20 cellular contexts compared by ENCODE assay signal in genomic region chr18:63210531-63210930, GRCh38.
DNase-seq lines count a peak whose midpoint lies in the region; ATAC-seq, FAIRE-seq and TF ChIP-seq lines count a peak whose summit lies in the region.
"Had no signal": no experiment of that assay in that cellular context is flagged by ENCODE, and none has a peak within 500 bp of the region (broad histone marks: within the 10 kb centered on the region; RNA-seq: fewer than 3 reads in every experiment).

No MANE protein-coding gene starts in this region.

- DNase-seq in CD8-positive, alpha-beta T cell, result no peak
- DNase-seq in GM18507 (ENCODE audit: extremely low spot score, insufficient read length, low read depth), result no peak
- no peak for DNase-seq in activated B cell treated with CpG ODN at 0.5 μM for 24 hours
- no peak for DNase-seq in effector memory CD8-positive, alpha-beta T cell
- DNase-seq in upper lobe of right lung, result no peak
- no peak for DNase-seq in cerebellar cortex (ENCODE audit: low spot score)
- DNase-seq: amygdala; gastrocnemius medialis; left ventricle myocardium inferior; NCI-H1930; NCI-H510A; posterior cingulate gyrus; stimulated activated CD4-positive, alpha-beta T cell treated with anti-CD3 and anti-CD28 coated beads, Interleukin-4, amount 100 ng/mL, for 4 hours had no signal

- no peak overlapping the region for H3K4me3 ChIP-seq in CD8-positive, alpha-beta T cell (ENCODE audit: low read depth, low read length)
- no peak overlapping the region for H3K4me3 ChIP-seq in upper lobe of right lung
- H3K4me3 ChIP-seq: gastrocnemius medialis, left ventricle myocardium inferior, SJSA1, skin epidermis, tibial nerve had no signal

- FAIRE-seq in GM18507 (lab: Jason Lieb, UNC), result peak; percentile 54
- FAIRE-seq: HepG2, TTC549 had no signal

- no peak for TF ChIP-seq CTCF in CD8-positive, alpha-beta T cell (IDR thresholded peaks at IDR 0.05)
- TF ChIP-seq CTCF in activated B cell treated with CpG ODN at 0.5 μM for 24 hours (IDR thresholded peaks at IDR 0.05), result no peak
- TF ChIP-seq CTCF in upper lobe of right lung (IDR thresholded peaks at IDR 0.05), result no peak

- H3K4me1 ChIP-seq in CD8-positive, alpha-beta T cell (ENCODE audit: insufficient read depth, low read length), result peaks cover 96% of the 10 kb centered on the region
- no peaks in the 10 kb centered on the region for H3K4me1 ChIP-seq in upper lobe of right lung

- H3K27me3 ChIP-seq in CD8-positive, alpha-beta T cell (ENCODE audit: insufficient read depth, low read length), result no peaks in the 10 kb centered on the region
- H3K27me3 ChIP-seq in upper lobe of right lung, result no peaks in the 10 kb centered on the region
- H3K27me3 ChIP-seq: gastrocnemius medialis, SJSA1, tibial nerve had no signal

- intact Hi-C loops in CD8-positive, alpha-beta T cell (cut with DNase I, micrococcal nuclease), result no loop called here
- intact Hi-C loops in activated B cell treated with CpG ODN at 0.5 μM for 24 hours (cut with micrococcal nuclease) (no loop called here), upper lobe of right lung (cut with DNase I) (no loop called here)

- no peak for ATAC-seq in CD8-positive, alpha-beta T cell
- no peak for ATAC-seq in activated B cell treated with CpG ODN at 0.5 μM for 24 hours (ENCODE audit: low read depth)
- ATAC-seq in effector memory CD8-positive, alpha-beta T cell (replicated peaks), result no peak
- no peak for ATAC-seq in HG03097 (IDR thresholded peaks at IDR 0.05; ENCODE audit: low FRiP score, unreplicated experiment)
- no peak for ATAC-seq in GM18519 (IDR thresholded peaks at IDR 0.05; ENCODE audit: low FRiP score, unreplicated experiment)
- ATAC-seq in upper lobe of right lung, result no peak
- ATAC-seq: gastrocnemius medialis, HepG2 had no signal

- peaks cover 23% of the 10 kb centered on the region for H3K36me3 Mint-ChIP-seq in CD8-positive, alpha-beta T cell
- H3K36me3 Mint-ChIP-seq in activated B cell treated with CpG ODN at 0.5 μM for 24 hours (ENCODE audit: low read depth), result peaks cover 48% of the 10 kb centered on the region
- H3K36me3 Mint-ChIP-seq in effector memory CD8-positive, alpha-beta T cell (ENCODE audit: insufficient read depth), result no peaks in the 10 kb centered on the region

- H3K27ac ChIP-seq in CD8-positive, alpha-beta T cell (ENCODE audit: low read depth, low read length), result no peak overlapping the region
- no peak overlapping the region for H3K27ac ChIP-seq in upper lobe of right lung
- H3K27ac ChIP-seq: gastrocnemius medialis, left ventricle myocardium inferior, SJSA1, tibial nerve had no signal

- H3K9me3 Mint-ChIP-seq in CD8-positive, alpha-beta T cell, result no peaks in the 10 kb centered on the region
- H3K9me3 Mint-ChIP-seq in activated B cell treated with CpG ODN at 0.5 μM for 24 hours, result peaks cover 4% of the 10 kb centered on the region
- H3K9me3 Mint-ChIP-seq in effector memory CD8-positive, alpha-beta T cell, result no peaks in the 10 kb centered on the region

- CTCF ChIA-PET in CD8-positive, alpha-beta T cell (lab: Charles Lee), result interaction anchor here (2.2 to 3.2 kb wide), 3 partner anchors 14 to 112 kb away, joined by 5 to 22 read pairs (median 6); partner anchors contain the start of gene BCL2
- CTCF ChIA-PET in activated B cell treated with CpG ODN at 0.5 μM for 24 hours (lab: Charles Lee), result no interaction called here

- H3K27ac Mint-ChIP-seq in CD8-positive, alpha-beta T cell, result peak overlapping the region; percentile 94
- H3K27ac Mint-ChIP-seq in activated B cell treated with CpG ODN at 0.5 μM for 24 hours, result peak overlapping the region; percentile 42
- H3K27ac Mint-ChIP-seq in effector memory CD8-positive, alpha-beta T cell, result peak overlapping the region; percentile 11 to 90

- no peaks in the 10 kb centered on the region for H3K27me3 Mint-ChIP-seq in CD8-positive, alpha-beta T cell (ENCODE audit: low read depth)
- H3K27me3 Mint-ChIP-seq in activated B cell treated with CpG ODN at 0.5 μM for 24 hours, result no peaks in the 10 kb centered on the region
- H3K27me3 Mint-ChIP-seq in effector memory CD8-positive, alpha-beta T cell, result no peaks in the 10 kb centered on the region

- POLR2A ChIA-PET in CD8-positive, alpha-beta T cell (lab: Charles Lee), result interaction anchor here (1.0 to 1.9 kb wide), 4 partner anchors 56 to 108 kb away, joined by 3 to 8 read pairs (median 4); no protein-coding TSS in a partner anchor
- POLR2A ChIA-PET in activated B cell treated with CpG ODN at 0.5 μM for 24 hours (lab: Charles Lee), result interaction anchor here (0.5 to 1.6 kb wide), 3 partner anchors 8 to 65 kb away, joined by 3 to 7 read pairs (median 3); no protein-coding TSS in a partner anchor

- H3K4me3 Mint-ChIP-seq in CD8-positive, alpha-beta T cell, result peak overlapping the region; percentile 59
- peak overlapping the region; percentile 21 for H3K4me3 Mint-ChIP-seq in activated B cell treated with CpG ODN at 0.5 μM for 24 hours
- peak overlapping the region; percentile 2 to 37 for H3K4me3 Mint-ChIP-seq in effector memory CD8-positive, alpha-beta T cell

- no peaks in the 10 kb centered on the region for H3K9me3 ChIP-seq in CD8-positive, alpha-beta T cell (ENCODE audit: low read length)
- no peaks in the 10 kb centered on the region for H3K9me3 ChIP-seq in upper lobe of right lung
- H3K9me3 ChIP-seq: gastrocnemius medialis, left ventricle myocardium inferior, SJSA1, tibial nerve had no signal

- no peaks in the 10 kb centered on the region for H3K36me3 ChIP-seq in CD8-positive, alpha-beta T cell (ENCODE audit: insufficient read depth, low read length)
- H3K36me3 ChIP-seq in upper lobe of right lung, result no peaks in the 10 kb centered on the region
- H3K36me3 ChIP-seq: gastrocnemius medialis, left ventricle myocardium inferior, SJSA1, tibial nerve had no signal

- H3K4me1 Mint-ChIP-seq in CD8-positive, alpha-beta T cell (ENCODE audit: low read depth), result peaks cover 92% of the 10 kb centered on the region
- peaks cover 83% of the 10 kb centered on the region for H3K4me1 Mint-ChIP-seq in activated B cell treated with CpG ODN at 0.5 μM for 24 hours
- H3K4me1 Mint-ChIP-seq in effector memory CD8-positive, alpha-beta T cell (ENCODE audit: low read depth in 2 of 2), result peaks cover 70 to 78% of the 10 kb centered on the region in 2 donors

Comparison
In these comparisons a context has a peak if more than half of its experiments do, and no peak if none do; other contexts are left out.
1. H3K27ac Mint-ChIP-seq: peak in every context shown above with its lines; median percentile 94 in CD8-positive, alpha-beta T cell; 50 in effector memory CD8-positive, alpha-beta T cell; 42 in activated B cell treated with CpG ODN at 0.5 μM for 24 hours.